26 cellular contexts compared by ENCODE assay signal in genomic region chr4:20185103-20185502, GRCh38.
"Had no signal": no experiment of that assay in that cellular context is flagged by ENCODE, and none has a peak within 500 bp of the region (broad histone marks: within the 10 kb centered on the region; RNA-seq: fewer than 3 reads in every experiment).

No MANE protein-coding gene starts in this region.

- DNase-seq: stimulated activated CD4-positive, alpha-beta T cell treated with anti-CD3 and anti-CD28 coated beads, Interleukin-2, amount 100 ng/mL, for 48 hours; stimulated activated CD4-positive, alpha-beta T cell treated with anti-CD3 and anti-CD28 coated beads, Interleukin-4, amount 100 ng/mL, for 1 hour; stimulated activated CD4-positive, alpha-beta T cell treated with anti-CD3 and anti-CD28 coated beads, Interleukin-4, amount 100 ng/mL, for 24 hours; stimulated activated CD4-positive, alpha-beta T cell treated with anti-CD3 and anti-CD28 coated beads, Interleukin-4, amount 100 ng/mL, for 4 hours; stimulated activated CD8-positive, alpha-beta memory T cell treated with anti-CD3 and anti-CD28 coated beads, Interleukin-4, amount 100 ng/mL, for 48 hours; stimulated activated naive B cell treated with anti-CD40 and anti-IgM and Interleukin-4, amounts not matched to agents 10 μg/mL and 1 μg/mL and 100 μg/mL, for 72 hours; stimulated activated naive CD4-positive, alpha-beta T cell; stimulated activated naive CD4-positive, alpha-beta T cell treated with Interleukin-2 at 50 U/mL for 16 hours; stimulated activated naive CD8-positive, alpha-beta T cell treated with anti-CD3 and anti-CD28 coated beads, Interleukin-15, amount 100 ng/mL, for 72 hours; stimulated activated naive CD8-positive, alpha-beta T cell treated with anti-CD3 and anti-CD28 coated beads, Interleukin-15, Interleukin-2, amounts not matched to agents 100 U/mL and 50 U/mL, for 24 hours; stomach; substantia nigra; testis; thyroid gland; tibial artery; transverse colon; trophoblast cell; upper lobe of left lung; upper lobe of right lung; uterus had no signal

- H3K4me1 ChIP-seq: stomach, suprapubic skin, testis, thyroid gland, tibial artery, tibial nerve, transverse colon, upper lobe of left lung, upper lobe of right lung, uterus, vagina had no signal

- H3K4me3 ChIP-seq: stomach, suprapubic skin, testis, thoracic aorta, thyroid gland, tibial artery, tibial nerve, transverse colon, upper lobe of left lung, upper lobe of right lung, uterus, vagina had no signal

- ATAC-seq: stimulated activated effector memory CD8-positive, alpha-beta T cell treated with anti-CD3 and anti-CD28 coated beads, Interleukin-12 subunit alpha, Interleukin-12 subunit beta, amount 100 ng/mL, for 72 hours; stimulated activated memory B cell treated with anti-CD40 and anti-IgM and Interleukin-4, amounts not matched to agents 10 μg/mL and 1 μg/mL and 100 μg/mL, for 72 hours; stimulated activated naive B cell treated with anti-CD40 and anti-IgM and Interleukin-4, amounts not matched to agents 10 μg/mL and 1 μg/mL and 100 μg/mL, for 72 hours; stimulated activated naive CD8-positive, alpha-beta T cell treated with anti-CD3 and anti-CD28 coated beads, Interleukin-15, amount 100 ng/mL, for 72 hours; stimulated activated naive CD8-positive, alpha-beta T cell treated with anti-CD3 and anti-CD28 coated beads, Interleukin-15, Interleukin-2, amounts not matched to agents 100 U/mL and 50 U/mL, for 24 hours; upper lobe of right lung had no signal

- H3K36me3 ChIP-seq: stomach, suprapubic skin, thoracic aorta, thyroid gland, tibial artery, tibial nerve, transverse colon, upper lobe of left lung, upper lobe of right lung, uterus, vagina had no signal

- H3K9me3 ChIP-seq: suprapubic skin, testis, thoracic aorta, thyroid gland, tibial artery, upper lobe of left lung, upper lobe of right lung, uterus, vagina had no signal

- H3K27ac ChIP-seq: stomach, suprapubic skin, testis, thoracic aorta, thyroid gland, tibial artery, tibial nerve, transverse colon, upper lobe of left lung, upper lobe of right lung, uterus, vagina had no signal

- H3K27me3 ChIP-seq: stomach, suprapubic skin, testis, thyroid gland, tibial artery, tibial nerve, transverse colon, upper lobe of left lung, upper lobe of right lung, uterus, vagina had no signal
